In the genomic region with DNA sequence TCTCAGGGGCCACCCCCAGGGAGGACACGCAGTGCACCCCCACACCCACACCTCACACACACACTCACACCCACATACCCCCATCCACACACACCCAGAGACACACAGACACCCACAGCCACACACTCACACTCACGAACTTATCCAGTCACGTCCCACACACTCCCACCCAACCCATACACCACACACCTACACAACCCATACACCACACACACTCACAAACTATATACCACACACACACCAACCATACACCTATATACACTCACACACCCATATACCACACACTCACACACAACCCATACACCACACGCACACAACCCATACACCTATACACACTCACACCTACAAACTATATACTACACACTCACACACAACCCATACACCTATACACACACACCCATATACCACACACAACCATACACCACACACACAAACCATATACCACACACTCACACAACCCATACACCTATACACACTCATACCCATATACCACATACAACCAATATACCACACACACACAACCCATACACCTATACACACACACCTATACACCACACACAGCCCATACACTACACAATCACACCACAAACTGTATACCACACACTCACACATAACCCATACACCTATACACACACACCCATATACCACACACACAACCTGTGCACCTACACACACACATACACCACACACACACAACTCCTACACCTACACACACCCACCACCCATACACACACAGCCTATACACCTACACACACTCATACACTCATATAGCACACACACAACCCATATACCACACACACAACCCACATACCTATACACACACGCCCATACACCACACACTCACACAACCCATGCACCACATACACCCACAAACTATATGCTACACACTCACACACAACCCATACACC, we compare ENCODE assay signal across 1 cellular context.
TF ChIP-seq lines count a peak whose summit lies in the region.

No MANE protein-coding gene starts in this region.

TF ChIP-seq in HEK293, 187 proteins besides CTCF, POLR2A, EP300 and RAD21 (continued from another document):
- TF ChIP-seq, protein P1, sequence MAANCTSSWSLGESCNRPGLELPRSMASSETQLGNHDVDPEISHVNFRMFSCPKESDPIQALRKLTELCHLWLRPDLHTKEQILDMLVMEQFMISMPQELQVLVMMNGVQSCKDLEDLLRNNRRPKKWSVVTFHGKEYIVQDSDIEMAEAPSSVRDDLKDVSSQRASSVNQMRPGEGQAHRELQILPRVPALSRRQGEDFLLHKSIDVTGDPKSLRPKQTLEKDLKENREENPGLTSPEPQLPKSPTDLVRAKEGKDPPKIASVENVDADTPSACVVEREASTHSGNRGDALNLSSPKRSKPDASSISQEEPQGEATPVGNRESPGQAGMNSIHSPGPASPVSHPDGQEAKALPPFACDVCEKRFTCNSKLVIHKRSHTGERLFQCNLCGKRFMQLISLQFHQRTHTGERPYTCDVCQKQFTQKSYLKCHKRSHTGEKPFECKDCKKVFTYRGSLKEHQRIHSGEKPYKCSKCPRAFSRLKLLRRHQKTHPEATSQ (tag by site-specific recombination; IDR thresholded peaks at IDR 0.05) = peak; percentile 17; the same call in 1 of the 2 replicates
- TF ChIP-seq GLI4 (tag by site-specific recombination; IDR thresholded peaks at IDR 0.05) (no peak), ZNF791 (tag by site-specific recombination; IDR thresholded peaks at IDR 0.05) (no peak), ZNF266 (tag by site-specific recombination; IDR thresholded peaks at IDR 0.05; ENCODE audit: low read depth) (0 out of 2 replicates have a peak, but pooled peaks have one; percentile 42), ZNF777 (tag by site-specific recombination; IDR thresholded peaks at IDR 0.05; ENCODE audit: borderline replicate concordance) (no peak), ZBTB8A (tag by site-specific recombination; IDR thresholded peaks at IDR 0.05) (no peak), SALL2 (tag by site-specific recombination; IDR thresholded peaks at IDR 0.05; ENCODE audit: borderline replicate concordance) (0 out of 2 replicates have a peak, but pooled peaks have one; percentile 69), TCF7L2 (IDR thresholded peaks at IDR 0.05; ENCODE audit: borderline replicate concordance, low read depth, low read length) (no peak), ZFHX2 (tag by site-specific recombination; conservative IDR thresholded peaks at IDR 0.05) (peak; percentile 98), SCRT2 (tag by site-specific recombination; IDR thresholded peaks at IDR 0.05) (no peak), ZFP3 (tag by site-specific recombination; IDR thresholded peaks at IDR 0.05; ENCODE audit: low read depth) (no peak), ZFP41 (tag by site-specific recombination; IDR thresholded peaks at IDR 0.05; ENCODE audit: borderline replicate concordance) (no peak), ZNF658 (tag by site-specific recombination; IDR thresholded peaks at IDR 0.05) (no peak), ZNF624 (tag by site-specific recombination; IDR thresholded peaks at IDR 0.05) (no peak), TRIM28 (IDR thresholded peaks at IDR 0.05; ENCODE audit: borderline replicate concordance, low read length) (no peak), ZNF214 (tag by site-specific recombination; IDR thresholded peaks at IDR 0.05; ENCODE audit: borderline replicate concordance) (no peak), SP7 (tag by site-specific recombination; IDR thresholded peaks at IDR 0.05) (no peak), EGR2 (tag by site-specific recombination; IDR thresholded peaks at IDR 0.05; ENCODE audit: low read depth) (peak; percentile 90), ZNF184 (tag by site-specific recombination; IDR thresholded peaks at IDR 0.05) (no peak), GLIS2 (tag by site-specific recombination; IDR thresholded peaks at IDR 0.05) (no peak), ZNF114 (tag by site-specific recombination; IDR thresholded peaks at IDR 0.05) (0 out of 2 replicates have a peak, but pooled peaks have one; percentile 5), ZNF426 (tag by site-specific recombination; IDR thresholded peaks at IDR 0.05) (no peak), ZNF473 (tag by site-specific recombination; IDR thresholded peaks at IDR 0.05) (no peak)
- TF ChIP-seq, protein P2, sequence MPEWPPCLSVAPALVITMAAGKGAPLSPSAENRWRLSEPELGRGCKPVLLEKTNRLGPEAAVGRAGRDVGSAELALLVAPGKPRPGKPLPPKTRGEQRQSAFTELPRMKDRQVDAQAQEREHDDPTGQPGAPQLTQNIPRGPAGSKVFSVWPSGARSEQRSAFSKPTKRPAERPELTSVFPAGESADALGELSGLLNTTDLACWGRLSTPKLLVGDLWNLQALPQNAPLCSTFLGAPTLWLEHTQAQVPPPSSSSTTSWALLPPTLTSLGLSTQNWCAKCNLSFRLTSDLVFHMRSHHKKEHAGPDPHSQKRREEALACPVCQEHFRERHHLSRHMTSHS (tag by site-specific recombination; IDR thresholded peaks at IDR 0.05) = no peak
- TF ChIP-seq, protein P3, sequence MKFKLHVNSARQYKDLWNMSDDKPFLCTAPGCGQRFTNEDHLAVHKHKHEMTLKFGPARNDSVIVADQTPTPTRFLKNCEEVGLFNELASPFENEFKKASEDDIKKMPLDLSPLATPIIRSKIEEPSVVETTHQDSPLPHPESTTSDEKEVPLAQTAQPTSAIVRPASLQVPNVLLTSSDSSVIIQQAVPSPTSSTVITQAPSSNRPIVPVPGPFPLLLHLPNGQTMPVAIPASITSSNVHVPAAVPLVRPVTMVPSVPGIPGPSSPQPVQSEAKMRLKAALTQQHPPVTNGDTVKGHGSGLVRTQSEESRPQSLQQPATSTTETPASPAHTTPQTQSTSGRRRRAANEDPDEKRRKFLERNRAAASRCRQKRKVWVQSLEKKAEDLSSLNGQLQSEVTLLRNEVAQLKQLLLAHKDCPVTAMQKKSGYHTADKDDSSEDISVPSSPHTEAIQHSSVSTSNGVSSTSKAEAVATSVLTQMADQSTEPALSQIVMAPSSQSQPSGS (tag by site-specific recombination; IDR thresholded peaks at IDR 0.05; ENCODE audit: low read depth) = no peak
- TF ChIP-seq, protein P4, sequence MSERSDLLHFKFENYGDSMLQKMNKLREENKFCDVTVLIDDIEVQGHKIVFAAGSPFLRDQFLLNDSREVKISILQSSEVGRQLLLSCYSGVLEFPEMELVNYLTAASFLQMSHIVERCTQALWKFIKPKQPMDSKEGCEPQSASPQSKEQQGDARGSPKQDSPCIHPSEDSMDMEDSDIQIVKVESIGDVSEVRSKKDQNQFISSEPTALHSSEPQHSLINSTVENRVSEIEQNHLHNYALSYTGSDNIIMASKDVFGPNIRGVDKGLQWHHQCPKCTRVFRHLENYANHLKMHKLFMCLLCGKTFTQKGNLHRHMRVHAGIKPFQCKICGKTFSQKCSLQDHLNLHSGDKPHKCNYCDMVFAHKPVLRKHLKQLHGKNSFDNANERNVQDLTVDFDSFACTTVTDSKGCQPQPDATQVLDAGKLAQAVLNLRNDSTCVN (tag by site-specific recombination; optimal IDR thresholded peaks at IDR 0.05) = no peak
- TF ChIP-seq, protein P5, sequence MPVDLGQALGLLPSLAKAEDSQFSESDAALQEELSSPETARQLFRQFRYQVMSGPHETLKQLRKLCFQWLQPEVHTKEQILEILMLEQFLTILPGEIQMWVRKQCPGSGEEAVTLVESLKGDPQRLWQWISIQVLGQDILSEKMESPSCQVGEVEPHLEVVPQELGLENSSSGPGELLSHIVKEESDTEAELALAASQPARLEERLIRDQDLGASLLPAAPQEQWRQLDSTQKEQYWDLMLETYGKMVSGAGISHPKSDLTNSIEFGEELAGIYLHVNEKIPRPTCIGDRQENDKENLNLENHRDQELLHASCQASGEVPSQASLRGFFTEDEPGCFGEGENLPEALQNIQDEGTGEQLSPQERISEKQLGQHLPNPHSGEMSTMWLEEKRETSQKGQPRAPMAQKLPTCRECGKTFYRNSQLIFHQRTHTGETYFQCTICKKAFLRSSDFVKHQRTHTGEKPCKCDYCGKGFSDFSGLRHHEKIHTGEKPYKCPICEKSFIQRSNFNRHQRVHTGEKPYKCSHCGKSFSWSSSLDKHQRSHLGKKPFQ (tag by site-specific recombination; IDR thresholded peaks at IDR 0.05) = no peak
- TF ChIP-seq, protein P6, sequence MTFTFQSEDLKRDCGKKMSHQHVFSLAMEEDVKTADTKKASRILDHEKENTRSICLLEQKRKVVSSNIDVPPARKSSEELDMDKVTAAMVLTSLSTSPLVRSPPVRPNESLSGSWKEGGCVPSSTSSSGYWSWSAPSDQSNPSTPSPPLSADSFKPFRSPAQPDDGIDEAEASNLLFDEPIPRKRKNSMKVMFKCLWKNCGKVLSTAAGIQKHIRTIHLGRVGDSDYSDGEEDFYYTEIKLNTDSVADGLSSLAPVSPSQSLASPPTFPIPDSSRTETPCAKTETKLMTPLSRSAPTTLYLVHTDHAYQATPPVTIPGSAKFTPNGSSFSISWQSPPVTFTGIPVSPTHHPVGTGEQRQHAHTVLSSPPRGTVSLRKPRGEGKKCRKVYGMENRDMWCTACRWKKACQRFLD (tag by site-specific recombination; IDR thresholded peaks at IDR 0.05) = 0 out of 2 replicates have a peak, but pooled peaks have one; percentile 13
- TF ChIP-seq, protein P7, sequence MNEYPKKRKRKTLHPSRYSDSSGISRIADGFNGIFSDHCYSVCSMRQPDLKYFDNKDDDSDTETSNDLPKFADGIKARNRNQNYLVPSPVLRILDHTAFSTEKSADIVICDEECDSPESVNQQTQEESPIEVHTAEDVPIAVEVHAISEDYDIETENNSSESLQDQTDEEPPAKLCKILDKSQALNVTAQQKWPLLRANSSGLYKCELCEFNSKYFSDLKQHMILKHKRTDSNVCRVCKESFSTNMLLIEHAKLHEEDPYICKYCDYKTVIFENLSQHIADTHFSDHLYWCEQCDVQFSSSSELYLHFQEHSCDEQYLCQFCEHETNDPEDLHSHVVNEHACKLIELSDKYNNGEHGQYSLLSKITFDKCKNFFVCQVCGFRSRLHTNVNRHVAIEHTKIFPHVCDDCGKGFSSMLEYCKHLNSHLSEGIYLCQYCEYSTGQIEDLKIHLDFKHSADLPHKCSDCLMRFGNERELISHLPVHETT (tag by site-specific recombination; IDR thresholded peaks at IDR 0.05) = 0 out of 2 replicates have a peak, but pooled peaks have one; percentile 48
- TF ChIP-seq, protein P8, sequence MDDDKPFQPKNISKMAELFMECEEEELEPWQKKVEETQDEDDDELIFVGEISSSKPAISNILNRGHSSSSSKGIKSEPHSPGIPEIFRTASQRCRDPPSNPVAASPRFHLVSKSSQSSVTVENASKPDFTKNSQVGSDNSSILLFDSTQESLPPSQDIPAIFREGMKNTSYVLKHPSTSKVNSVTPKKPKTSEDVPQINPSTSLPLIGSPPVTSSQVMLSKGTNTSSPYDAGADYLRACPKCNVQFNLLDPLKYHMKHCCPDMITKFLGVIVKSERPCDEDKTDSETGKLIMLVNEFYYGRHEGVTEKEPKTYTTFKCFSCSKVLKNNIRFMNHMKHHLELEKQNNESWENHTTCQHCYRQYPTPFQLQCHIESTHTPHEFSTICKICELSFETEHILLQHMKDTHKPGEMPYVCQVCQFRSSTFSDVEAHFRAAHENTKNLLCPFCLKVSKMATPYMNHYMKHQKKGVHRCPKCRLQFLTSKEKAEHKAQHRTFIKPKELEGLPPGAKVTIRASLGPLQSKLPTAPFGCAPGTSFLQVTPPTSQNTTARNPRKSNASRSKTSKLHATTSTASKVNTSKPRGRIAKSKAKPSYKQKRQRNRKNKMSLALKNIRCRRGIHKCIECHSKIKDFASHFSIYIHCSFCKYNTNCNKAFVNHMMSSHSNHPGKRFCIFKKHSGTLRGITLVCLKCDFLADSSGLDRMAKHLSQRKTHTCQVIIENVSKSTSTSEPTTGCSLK (tag by site-specific recombination; IDR thresholded peaks at IDR 0.05) = 0 out of 2 replicates have a peak, but pooled peaks have one; percentile 13
